ENCODE assay signal across 7 cellular contexts in genomic region chr10:38242061-38242460, GRCh38.
DNase-seq lines count a peak whose midpoint lies in the region; FAIRE-seq and TF ChIP-seq lines count a peak whose summit lies in the region.
"Not testable (repeated sequence)": the region's sequence is repeated elsewhere in the genome, so short reads cannot be mapped to it uniquely, and the experiment has no call there.

No MANE protein-coding gene starts in this region.

- H3K9ac ChIP-seq in fibroblast of lung (ENCODE audit: insufficient read depth, low read length) = not testable (repeated sequence)

- TF ChIP-seq CTCF in bronchial epithelial cell (IDR thresholded peaks at IDR 0.05; ENCODE audit: insufficient read depth, low read length, severe bottlenecking); fibroblast of lung (conservative IDR thresholded peaks at IDR 0.05 in 1 of 2, IDR thresholded peaks at IDR 0.05 in 1 of 2; ENCODE audit: low read depth in 1 of 2, low read length in 2 of 2); foreskin fibroblast (IDR thresholded peaks at IDR 0.05; ENCODE audit: low read depth, low read length): not testable (repeated sequence)

- H3K36me3 ChIP-seq in bronchial epithelial cell (ENCODE audit: control insufficient read depth, insufficient read depth, low read length); fibroblast of lung (ENCODE audit: control insufficient read depth, insufficient read depth, low read length): not testable (repeated sequence)

- H3K27ac ChIP-seq in fibroblast of lung (ENCODE audit: insufficient read depth, low read length) = not testable (repeated sequence)

- H2AFZ ChIP-seq in fibroblast of lung (ENCODE audit: low read length) = not testable (repeated sequence)

- H4K20me1 ChIP-seq in fibroblast of lung (ENCODE audit: control insufficient read depth, extremely low read depth, insufficient read depth, low read length) = not testable (repeated sequence)

- DNase-seq in EH (ENCODE audit: low read depth) = peak; percentile 1
- peak; percentile 2 for DNase-seq in LHCN-M2 (ENCODE audit: low read depth)
- DNase-seq in RKO (ENCODE audit: low spot score) = peak; percentile 25
- DNase-seq in bronchial epithelial cell (ENCODE audit: low read depth) = peak; percentile 3
- DNase-seq in fibroblast of lung (ENCODE audit: low read depth in 2 of 2) = peak; percentile 2 to 7
- DNase-seq in foreskin fibroblast = peak; percentile 0 to 29
- DNase-seq in myocyte (ENCODE audit: low read depth) = peak; percentile 1

- H3K27me3 ChIP-seq in bronchial epithelial cell (ENCODE audit: control insufficient read depth, insufficient read depth, low read length); fibroblast of lung (ENCODE audit: control insufficient read depth, insufficient read depth, low read length): not testable (repeated sequence)

- not testable (repeated sequence) for H3K79me2 ChIP-seq in fibroblast of lung (ENCODE audit: control insufficient read depth, insufficient read depth, low read length)

- not testable (repeated sequence) for H3K4me2 ChIP-seq in fibroblast of lung (ENCODE audit: extremely low read depth, insufficient read depth, low read length)

- H3K4me1 ChIP-seq in fibroblast of lung (ENCODE audit: control insufficient read depth, extremely low read depth, insufficient read depth, low read length) = not testable (repeated sequence)

- not testable (repeated sequence) for H3K9me3 ChIP-seq in fibroblast of lung (ENCODE audit: control insufficient read depth, insufficient read depth, low read depth, low read length)

- not testable (repeated sequence) for H3K4me3 ChIP-seq in bronchial epithelial cell (ENCODE audit: low read depth, low read length); fibroblast of lung (replicated peaks in 1 of 4; ENCODE audit: control extremely low read depth in 1 of 4, insufficient read depth in 1 of 4, low read depth in 3 of 4, low read length in 4 of 4); foreskin fibroblast (ENCODE audit: low read depth in 1 of 2, low read length in 2 of 2)

- not testable (repeated sequence) for FAIRE-seq in bronchial epithelial cell (lab: Jason Lieb, UNC)
